In genomic region chr20:49046087-49046900, GRCh38 we compare ENCODE assay signal across 8 cellular contexts. TPM values are rescaled to one million over a fixed set of nuclear protein-coding genes. Genes with fewer than 3 reads are reported as not detected.
DNase-seq lines count a peak whose midpoint lies in the region; ATAC-seq, FAIRE-seq and TF ChIP-seq lines count a peak whose summit lies in the region.

Gene CSE1L, plus strand, starts transcription at chr20:49046312. Its CDS starts 12,152 bp downstream, at chr20:49058464.

- peak within 1 kb of the TSS; percentile 79 to 90 for H3K4me3 ChIP-seq in body of pancreas

- TF ChIP-seq CTCF in 22Rv1 (IDR thresholded peaks at IDR 0.05) (no peak), body of pancreas (IDR thresholded peaks at IDR 0.05) (peak in 4 of 7 experiments; percentile 33 to 69 (median 46))

- DNase-seq in NCI-H2107 treated with DMSO at 0.1 percent for 48 hours (lab: John Stamatoyannopoulos, UW; ENCODE audit: unreplicated experiment): peak; percentile 92
- peak; percentile 94 to 97 (median 96) for DNase-seq in body of pancreas
- DNase-seq in iPS DF 19.7 (ENCODE audit: low read depth, low spot score): peak; percentile 68
- peak; percentile 96 for DNase-seq in sciatic nerve (ENCODE audit: low spot score)

- H3K27me3 ChIP-seq in body of pancreas: no peaks in the 10 kb centered on the region

- FAIRE-seq in TTC549 (lab: Jason Lieb, UNC): peak; percentile 63

- peak within 1 kb of the TSS; percentile 87 for H3K27ac ChIP-seq in 22Rv1
- peak within 1 kb of the TSS; percentile 90 to 96 (median 92) for H3K27ac ChIP-seq in body of pancreas

- WGBS in body of pancreas, 2 donors: 0% methylated on average over 80 of the region's 80 CpGs; no CpG with 5 or more reads in 1 of the 2 donors

- no peaks in the 10 kb centered on the region for H3K36me3 ChIP-seq in body of pancreas (replicated peaks in 1 of 2; ENCODE audit: insufficient read depth in 1 of 2, low read depth in 2 of 2)

- TF ChIP-seq POLR2A in body of pancreas (IDR thresholded peaks at IDR 0.05): peak; percentile 86 to 96 (median 95)

- peaks cover 23% of the 10 kb centered on the region for H3K4me1 ChIP-seq in body of pancreas

- ATAC-seq in GM18520 (IDR thresholded peaks at IDR 0.05; ENCODE audit: unreplicated experiment): peak; percentile 85
- peak; percentile 72 for ATAC-seq in HG03064 (IDR thresholded peaks at IDR 0.05; ENCODE audit: low read depth, unreplicated experiment)
- peak; percentile 95 for ATAC-seq in body of pancreas
- peak; percentile 98 for ATAC-seq in sciatic nerve

- intact Hi-C loops in body of pancreas (cut with DNase I): no loop called here
- intact Hi-C loops in sciatic nerve (cut with DNase I): no loop called here

- no peaks in the 10 kb centered on the region for H3K9me3 ChIP-seq in body of pancreas

RNA-seq across cellular contexts. Expression of gene CSE1L, which starts in this region (rescaled TPM):
- total RNA-seq in body of pancreas (10 to 100 TPM; 16.5 to 23.6 TPM), sciatic nerve (39.5 TPM)

Comparison
In these comparisons a context has a peak if more than half of its experiments do, and no peak if none do; other contexts are left out.
1. Peak in every context shown above with its lines: DNase-seq, ATAC-seq, H3K4me3 ChIP-seq and H3K27ac ChIP-seq.